9 cellular contexts compared by ENCODE assay signal in the genomic region with DNA sequence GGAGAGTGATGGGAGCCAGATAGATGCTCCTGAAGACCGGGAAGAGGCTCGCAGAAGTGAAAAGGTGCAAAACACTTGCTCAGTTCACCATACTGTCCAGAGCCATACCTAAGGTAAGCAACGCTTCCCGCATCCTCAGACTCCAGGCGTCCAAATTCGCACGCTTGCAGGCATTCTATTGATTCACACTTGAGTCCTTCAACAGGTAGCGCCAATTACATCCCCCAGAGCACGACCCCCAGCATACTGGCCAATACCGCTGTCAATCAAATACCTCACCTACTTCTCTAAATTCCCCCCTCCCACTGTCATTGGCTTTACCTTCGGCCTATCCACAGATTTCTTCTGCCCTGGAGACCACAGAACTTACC. TPM values are rescaled to one million over a fixed set of nuclear protein-coding genes. Genes with fewer than 3 reads are reported as not detected.
A peak's percentile ranks its signal among the peaks of the same experiment; 100 is the strongest.
DNase-seq lines count a peak whose midpoint lies in the region; ATAC-seq and TF ChIP-seq lines count a peak whose summit lies in the region.
"Had no signal": no experiment of that assay in that cellular context is flagged by ENCODE, and none has a peak within 500 bp of the region (broad histone marks: within the 10 kb centered on the region; RNA-seq: fewer than 3 reads in every experiment).

No MANE protein-coding gene starts in this region.

- H4K20me1 ChIP-seq in PC-3 (ENCODE audit: low read length): peaks cover 9% of the 10 kb centered on the region; the same call in 1 of the 2 replicates

- no TSS peak for BruUV-seq in PC-3 (replicated peaks; lab: Mats Ljungman, UMichigan)

- H3K36me3 Mint-ChIP-seq in activated CD8-positive, alpha-beta memory T cell treated with anti-CD3 and anti-CD28 coated beads, Interleukin-2, amount 10 ng/mL, durations not matched to agents 7 days and 5 days: no peaks in the 10 kb centered on the region

- H3K27ac Mint-ChIP-seq in activated CD8-positive, alpha-beta memory T cell treated with anti-CD3 and anti-CD28 coated beads, Interleukin-2, amount 10 ng/mL, durations not matched to agents 7 days and 5 days: no peak overlapping the region

- H3K4me3 Mint-ChIP-seq in activated CD8-positive, alpha-beta memory T cell treated with anti-CD3 and anti-CD28 coated beads, Interleukin-2, amount 10 ng/mL, durations not matched to agents 7 days and 5 days: peak overlapping the region; percentile 14

- H3K27ac ChIP-seq in PC-3 (ENCODE audit: low read length): no peak overlapping the region

- no peak for DNase-seq in activated CD8-positive, alpha-beta memory T cell treated with anti-CD3 and anti-CD28 coated beads, Interleukin-2, amount 10 ng/mL, durations not matched to agents 7 days and 5 days
- no peak for DNase-seq in activated CD8-positive, alpha-beta memory T cell treated with anti-CD3 and anti-CD28 coated beads, Interleukin-2, amount 50 U/mL, for 4 hours
- DNase-seq in PC-3 (no peak), superior temporal gyrus (ENCODE audit: extremely low spot score) (peak; percentile 72), AG08396 (ENCODE audit: low spot score) (no peak), GOT3 (lab: John Stamatoyannopoulos, UW) (no peak)
- DNase-seq: T-helper 9 cell had no signal

- no peaks in the 10 kb centered on the region for H3K36me3 ChIP-seq in PC-3 (ENCODE audit: low read depth, low read length)
- H3K36me3 ChIP-seq in iPS-15b (ENCODE audit: control insufficient read depth, insufficient read depth, low read length): no peaks in the 10 kb centered on the region

- H2AFZ ChIP-seq in PC-3 (ENCODE audit: low read length): no peak overlapping the region

- H3K27me3 ChIP-seq in PC-3 (ENCODE audit: low read length): peaks cover 74% of the 10 kb centered on the region
- peaks cover 2% of the 10 kb centered on the region for H3K27me3 ChIP-seq in iPS-15b (ENCODE audit: control insufficient read depth, insufficient read depth, low read length)

- intact Hi-C loops in PC-3 (cut with micrococcal nuclease): no loop called here

- H3K79me2 ChIP-seq in PC-3 (ENCODE audit: low read length): no peaks in the 10 kb centered on the region

- no peaks in the 10 kb centered on the region for H3K9me3 Mint-ChIP-seq in activated CD8-positive, alpha-beta memory T cell treated with anti-CD3 and anti-CD28 coated beads, Interleukin-2, amount 10 ng/mL, durations not matched to agents 7 days and 5 days (ENCODE audit: low read depth)

- H3K4me1 Mint-ChIP-seq in activated CD8-positive, alpha-beta memory T cell treated with anti-CD3 and anti-CD28 coated beads, Interleukin-2, amount 10 ng/mL, durations not matched to agents 7 days and 5 days: peaks cover 15% of the 10 kb centered on the region

- no peaks in the 10 kb centered on the region for H3K9me2 ChIP-seq in PC-3 (replicated peaks; ENCODE audit: low read length)

- H3K4me1 ChIP-seq in PC-3 (ENCODE audit: insufficient read depth, low read length) (no peaks in the 10 kb centered on the region; the same call in 1 of the 2 replicates), iPS-15b (ENCODE audit: control insufficient read depth, insufficient read depth, low read length) (no peaks in the 10 kb centered on the region)

- TF ChIP-seq CTCF in PC-3 (conservative IDR thresholded peaks at IDR 0.05; ENCODE audit: low read depth, low read length): no peak

- 0 out of 2 replicates have a peak overlapping the region, but pooled peaks have one; percentile 53 for H3K4me3 ChIP-seq in PC-3 (ENCODE audit: low read length)
- peak overlapping the region; percentile 68 for H3K4me3 ChIP-seq in iPS-15b (ENCODE audit: low read depth, low read length)

- ATAC-seq in activated CD8-positive, alpha-beta memory T cell treated with anti-CD3 and anti-CD28 coated beads, Interleukin-2, amount 10 ng/mL, durations not matched to agents 7 days and 5 days: no peak
- ATAC-seq in PC-3 (no peak), GM18519 (IDR thresholded peaks at IDR 0.05; ENCODE audit: low FRiP score, unreplicated experiment) (no peak)

- peaks cover 45% of the 10 kb centered on the region for H3K27me3 Mint-ChIP-seq in activated CD8-positive, alpha-beta memory T cell treated with anti-CD3 and anti-CD28 coated beads, Interleukin-2, amount 10 ng/mL, durations not matched to agents 7 days and 5 days

- POLR2A ChIA-PET in PC-3 (lab: Charles Lee; ENCODE audit: unreplicated experiment): no interaction called here

- no peaks in the 10 kb centered on the region for H3K9me3 ChIP-seq in PC-3 (ENCODE audit: low read length)
- H3K9me3 ChIP-seq in iPS-15b (ENCODE audit: control insufficient read depth, insufficient read depth, low read length): no peaks in the 10 kb centered on the region

- CTCF ChIA-PET in activated CD8-positive, alpha-beta memory T cell treated with anti-CD3 and anti-CD28 coated beads, Interleukin-2, amount 10 ng/mL, durations not matched to agents 7 days and 5 days (lab: Charles Lee): no interaction called here
- CTCF ChIA-PET in PC-3 (lab: Charles Lee): no interaction called here

- H3F3A ChIP-seq in PC-3 (ENCODE audit: low read length, unreplicated experiment): no peaks in the 10 kb centered on the region

- peak overlapping the region; percentile 80 for H3K4me2 ChIP-seq in PC-3 (ENCODE audit: low read length)

- no peak overlapping the region for H3K9ac ChIP-seq in PC-3 (ENCODE audit: low read length)
- H3K9ac ChIP-seq in iPS-15b (ENCODE audit: low read depth, low read length): no peak overlapping the region

RNA-seq across cellular contexts. Expression of a gene that starts 0.4 kb away (rescaled TPM):
- not detected for total RNA-seq in activated CD8-positive, alpha-beta memory T cell treated with anti-CD3 and anti-CD28 coated beads, Interleukin-2, amount 10 ng/mL, durations not matched to agents 7 days and 5 days
- not detected in 2 replicates for total RNA-seq in PC-3 (2014; rRNA removed)
